ENCODE assay signal across 28 cellular contexts in the genomic region with DNA sequence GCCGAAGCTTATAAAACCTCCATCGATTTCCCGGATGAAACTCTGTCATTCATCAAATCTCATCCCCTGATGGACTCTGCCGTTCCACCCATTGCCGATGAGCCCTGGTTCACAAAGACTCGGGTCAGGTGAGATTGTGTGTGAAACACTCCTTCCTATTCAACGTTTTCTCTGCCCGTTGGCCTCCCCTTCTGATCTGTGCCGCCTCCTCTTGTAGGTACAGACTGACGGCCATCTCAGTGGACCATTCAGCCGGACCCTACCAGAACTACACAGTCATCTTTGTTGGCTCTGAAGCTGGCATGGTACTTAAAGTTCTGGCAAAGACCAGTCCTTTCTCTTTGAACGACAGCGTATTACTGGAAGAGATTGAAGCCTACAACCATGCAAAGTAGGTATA. TPM values are rescaled to one million over a fixed set of nuclear protein-coding genes. Genes with fewer than 3 reads are reported as not detected.
"Had no signal": no experiment of that assay in that cellular context is flagged by ENCODE, and none has a peak within 500 bp of the region (broad histone marks: within the 10 kb centered on the region; RNA-seq: fewer than 3 reads in every experiment).

No MANE protein-coding gene starts in this region.

- H3K36me3 ChIP-seq: brain microvascular endothelial cell had no signal

- H3K4me3 Mint-ChIP-seq: activated CD4-positive, alpha-beta memory T cell treated with anti-CD3 and anti-CD28 coated beads for 36 hours; activated CD4-positive, alpha-beta T cell treated with anti-CD3 and anti-CD28 coated beads for 36 hours; activated CD4-positive, alpha-beta T cell treated with anti-CD3 and anti-CD28 coated beads, Interleukin-2, amount 10 ng/mL, durations not matched to agents 24 days and 14 days; activated CD8-positive, alpha-beta memory T cell treated with anti-CD3 and anti-CD28 coated beads, Interleukin-2, amount 10 ng/mL, durations not matched to agents 7 days and 5 days; activated CD8-positive, alpha-beta T cell treated with anti-CD3 and anti-CD28 coated beads, Interleukin-2, amount 10 ng/mL, durations not matched to agents 7 days and 5 days; activated naive CD4-positive, alpha-beta T cell treated with anti-CD3 and anti-CD28 coated beads, Interleukin-2, amount 10 ng/mL, durations not matched to agents 7 days and 5 days; activated naive CD8-positive, alpha-beta T cell treated with anti-CD3 and anti-CD28 coated beads, Interleukin-2, amount 10 ng/mL, durations not matched to agents 7 days and 5 days; activated T-helper 1 cell treated with anti-CD3 and anti-CD28 coated beads, Interleukin-12 subunit alpha, Interleukin-12 subunit beta, Interleukin-2, Interleukin-4 antibody, amounts not matched to agents 30 ng/mL and 10 ng/mL and 1 ng/mL, durations not matched to agents 14 hours and 24 hours and 36 hours; endodermal cell; T-helper 17 cell; T-helper 2 cell treated with Interferon-gamma antibody and Interleukin-4, amounts not matched to agents 5 μg/mL and 100 μg/mL, for 36 hours had no signal

- H3K4me3 ChIP-seq: colonic mucosa, gastrocnemius medialis had no signal

- H3K9me3 ChIP-seq: colonic mucosa, gastrocnemius medialis had no signal

- H3K27me3 Mint-ChIP-seq: activated CD4-positive, alpha-beta T cell treated with anti-CD3 and anti-CD28 coated beads, Interleukin-2, amount 10 ng/mL, durations not matched to agents 24 days and 14 days; activated CD8-positive, alpha-beta memory T cell treated with anti-CD3 and anti-CD28 coated beads, Interleukin-2, amount 10 ng/mL, durations not matched to agents 7 days and 5 days; activated naive CD4-positive, alpha-beta T cell treated with anti-CD3 and anti-CD28 coated beads, Interleukin-2, amount 10 ng/mL, durations not matched to agents 7 days and 5 days; activated naive CD8-positive, alpha-beta T cell treated with anti-CD3 and anti-CD28 coated beads, Interleukin-2, amount 10 ng/mL, durations not matched to agents 7 days and 5 days; T-helper 17 cell had no signal

- H3K9me3 Mint-ChIP-seq: activated CD4-positive, alpha-beta memory T cell treated with anti-CD3 and anti-CD28 coated beads for 36 hours; activated CD4-positive, alpha-beta T cell treated with anti-CD3 and anti-CD28 coated beads, Interleukin-2, amount 10 ng/mL, durations not matched to agents 24 days and 14 days; activated T-helper 1 cell treated with anti-CD3 and anti-CD28 coated beads, Interleukin-12 subunit alpha, Interleukin-12 subunit beta, Interleukin-2, Interleukin-4 antibody, amounts not matched to agents 30 ng/mL and 10 ng/mL and 1 ng/mL, durations not matched to agents 14 hours and 24 hours and 36 hours; activated T-helper 2 cell treated with anti-CD3 and anti-CD28 coated beads, Interferon-gamma antibody, Interleukin-2, Interleukin-4, amounts not matched to agents 10 μg/mL and 5 μg/mL and 100 μg/mL, durations not matched to agents 14 hours and 24 hours and 36 hours; endodermal cell; T-helper 2 cell treated with Interferon-gamma antibody and Interleukin-4, amounts not matched to agents 5 μg/mL and 100 μg/mL, for 36 hours had no signal

- H3K27ac Mint-ChIP-seq: activated CD4-positive, alpha-beta memory T cell treated with anti-CD3 and anti-CD28 coated beads for 36 hours; activated CD4-positive, alpha-beta T cell treated with anti-CD3 and anti-CD28 coated beads for 36 hours; activated CD4-positive, alpha-beta T cell treated with anti-CD3 and anti-CD28 coated beads, Interleukin-2, amount 10 ng/mL, durations not matched to agents 24 days and 14 days; activated CD8-positive, alpha-beta memory T cell treated with anti-CD3 and anti-CD28 coated beads, Interleukin-2, amount 10 ng/mL, durations not matched to agents 7 days and 5 days; activated CD8-positive, alpha-beta T cell treated with anti-CD3 and anti-CD28 coated beads, Interleukin-2, amount 10 ng/mL, durations not matched to agents 7 days and 5 days; activated naive CD4-positive, alpha-beta T cell treated with anti-CD3 and anti-CD28 coated beads, Interleukin-2, amount 10 ng/mL, durations not matched to agents 7 days and 5 days; activated naive CD4-positive, alpha-beta T cell treated with anti-CD3 and anti-CD28 coated beads, Interleukin-2, amount 50 U/mL, for 72 hours; activated naive CD8-positive, alpha-beta T cell treated with anti-CD3 and anti-CD28 coated beads, Interleukin-2, amount 10 ng/mL, durations not matched to agents 7 days and 5 days; activated T-helper 1 cell treated with anti-CD3 and anti-CD28 coated beads, Interleukin-12 subunit alpha, Interleukin-12 subunit beta, Interleukin-2, Interleukin-4 antibody, amounts not matched to agents 30 ng/mL and 10 ng/mL and 1 ng/mL, durations not matched to agents 14 hours and 24 hours and 36 hours; activated T-helper 2 cell treated with anti-CD3 and anti-CD28 coated beads, Interferon-gamma antibody, Interleukin-2, Interleukin-4, amounts not matched to agents 10 μg/mL and 5 μg/mL and 100 μg/mL, durations not matched to agents 14 hours and 24 hours and 36 hours; endodermal cell; T-helper 17 cell; T-helper 2 cell treated with Interferon-gamma antibody and Interleukin-4, amounts not matched to agents 5 μg/mL and 100 μg/mL, for 36 hours had no signal

- H3K4me1 ChIP-seq: colonic mucosa, foreskin keratinocyte had no signal

- H3K27ac ChIP-seq: brain microvascular endothelial cell, colonic mucosa, foreskin keratinocyte, gastrocnemius medialis had no signal

- ATAC-seq: activated CD4-positive, alpha-beta T cell treated with anti-CD3 and anti-CD28 coated beads for 36 hours; activated CD8-positive, alpha-beta memory T cell treated with anti-CD3 and anti-CD28 coated beads, Interleukin-2, amount 10 ng/mL, durations not matched to agents 7 days and 5 days; activated CD8-positive, alpha-beta T cell treated with anti-CD3 and anti-CD28 coated beads, Interleukin-2, amount 10 ng/mL, durations not matched to agents 7 days and 5 days; activated naive CD4-positive, alpha-beta T cell treated with anti-CD3 and anti-CD28 coated beads, Interleukin-2, amount 50 U/mL, for 72 hours; esophagus mucosa; foreskin keratinocyte; gastrocnemius medialis; T-helper 17 cell had no signal

- DNase-seq: activated CD4-positive, alpha-beta memory T cell treated with anti-CD3 and anti-CD28 coated beads for 36 hours; activated CD4-positive, alpha-beta T cell treated with anti-CD3 and anti-CD28 coated beads for 36 hours; activated CD4-positive, alpha-beta T cell treated with anti-CD3 and anti-CD28 coated beads, Interleukin-2, amount 10 ng/mL, durations not matched to agents 24 days and 14 days; activated CD4-positive, CD25-positive, alpha-beta regulatory T cell; activated CD4-positive, CD25-positive, alpha-beta regulatory T cell treated with anti-CD3 and anti-CD28 coated beads, Interleukin-2, amount 50 U/mL, for 72 hours; activated CD8-positive, alpha-beta memory T cell treated with anti-CD3 and anti-CD28 coated beads, Interleukin-2, amount 10 ng/mL, durations not matched to agents 7 days and 5 days; activated CD8-positive, alpha-beta memory T cell treated with anti-CD3 and anti-CD28 coated beads, Interleukin-2, amount 50 U/mL, for 4 hours; activated CD8-positive, alpha-beta T cell treated with anti-CD3 and anti-CD28 coated beads, Interleukin-2, amount 10 ng/mL, durations not matched to agents 7 days and 5 days; activated effector memory CD4-positive, alpha-beta T cell treated with anti-CD3 and anti-CD28 coated beads, Interleukin-2, amount 50 U/mL, for 16 hours; activated naive CD4-positive, alpha-beta T cell treated with anti-CD3 and anti-CD28 coated beads, Interleukin-2, amount 10 ng/mL, durations not matched to agents 7 days and 5 days; activated naive CD8-positive, alpha-beta T cell treated with anti-CD3 and anti-CD28 coated beads, Interleukin-2, amount 10 ng/mL, durations not matched to agents 7 days and 5 days; activated T-cell treated with anti-CD3 and anti-CD28 coated beads, Interleukin-2, amount 50 U/mL, for 1 hour; activated T-cell treated with anti-CD3 and anti-CD28 coated beads, Interleukin-2, amount 50 U/mL, for 48 hours; brain microvascular endothelial cell; colonic mucosa; effector memory CD4-positive, alpha-beta T cell; endodermal cell; foreskin keratinocyte; gastrocnemius medialis; T-helper 1 cell; T-helper 17 cell; T1000 had no signal

- H3K4me1 Mint-ChIP-seq: activated CD4-positive, alpha-beta T cell treated with anti-CD3 and anti-CD28 coated beads for 36 hours; activated CD4-positive, alpha-beta T cell treated with anti-CD3 and anti-CD28 coated beads, Interleukin-2, amount 10 ng/mL, durations not matched to agents 24 days and 14 days; activated CD8-positive, alpha-beta memory T cell treated with anti-CD3 and anti-CD28 coated beads, Interleukin-2, amount 10 ng/mL, durations not matched to agents 7 days and 5 days; activated naive CD4-positive, alpha-beta T cell treated with anti-CD3 and anti-CD28 coated beads, Interleukin-2, amount 10 ng/mL, durations not matched to agents 7 days and 5 days; activated naive CD8-positive, alpha-beta T cell treated with anti-CD3 and anti-CD28 coated beads, Interleukin-2, amount 10 ng/mL, durations not matched to agents 7 days and 5 days; T-helper 17 cell had no signal

- H3K27me3 ChIP-seq: brain microvascular endothelial cell, colonic mucosa, foreskin keratinocyte, gastrocnemius medialis had no signal

- H3K36me3 Mint-ChIP-seq: activated CD4-positive, alpha-beta memory T cell treated with anti-CD3 and anti-CD28 coated beads for 36 hours; activated CD8-positive, alpha-beta memory T cell treated with anti-CD3 and anti-CD28 coated beads, Interleukin-2, amount 10 ng/mL, durations not matched to agents 7 days and 5 days; activated naive CD4-positive, alpha-beta T cell treated with anti-CD3 and anti-CD28 coated beads, Interleukin-2, amount 10 ng/mL, durations not matched to agents 7 days and 5 days; activated naive CD4-positive, alpha-beta T cell treated with anti-CD3 and anti-CD28 coated beads, Interleukin-2, amount 50 U/mL, for 72 hours; activated naive CD8-positive, alpha-beta T cell treated with anti-CD3 and anti-CD28 coated beads, Interleukin-2, amount 10 ng/mL, durations not matched to agents 7 days and 5 days had no signal

RNA-seq across cellular contexts. Expression of a gene that starts 47.4 kb away (rescaled TPM):
- total RNA-seq: activated CD4-positive, alpha-beta memory T cell treated with anti-CD3 and anti-CD28 coated beads for 36 hours; activated CD4-positive, alpha-beta T cell treated with anti-CD3 and anti-CD28 coated beads for 36 hours; activated CD4-positive, alpha-beta T cell treated with anti-CD3 and anti-CD28 coated beads, Interleukin-2, amount 10 ng/mL, durations not matched to agents 24 days and 14 days; activated CD8-positive, alpha-beta memory T cell treated with anti-CD3 and anti-CD28 coated beads for 36 hours; activated CD8-positive, alpha-beta memory T cell treated with anti-CD3 and anti-CD28 coated beads, Interleukin-2, amount 10 ng/mL, durations not matched to agents 7 days and 5 days; activated CD8-positive, alpha-beta T cell treated with anti-CD3 and anti-CD28 coated beads, Interleukin-2, amount 10 ng/mL, durations not matched to agents 7 days and 5 days; activated naive CD4-positive, alpha-beta T cell treated with anti-CD3 and anti-CD28 coated beads, Interleukin-2, amount 50 U/mL, for 72 hours; activated naive CD8-positive, alpha-beta T cell treated with anti-CD3 and anti-CD28 coated beads, Interleukin-2, amount 10 ng/mL, durations not matched to agents 7 days and 5 days; activated T-helper 1 cell treated with anti-CD3 and anti-CD28 coated beads, Interleukin-12 subunit alpha, Interleukin-12 subunit beta, Interleukin-2, Interleukin-4 antibody, amounts not matched to agents 30 ng/mL and 10 ng/mL and 1 ng/mL, durations not matched to agents 14 hours and 24 hours and 36 hours; activated T-helper 2 cell treated with anti-CD3 and anti-CD28 coated beads, Interferon-gamma antibody, Interleukin-2, Interleukin-4, amounts not matched to agents 10 μg/mL and 5 μg/mL and 100 μg/mL, durations not matched to agents 14 hours and 24 hours and 36 hours; T-helper 17 cell had no signal
